Comparison of ENCODE assay signal across 18 cellular contexts in the genomic region with DNA sequence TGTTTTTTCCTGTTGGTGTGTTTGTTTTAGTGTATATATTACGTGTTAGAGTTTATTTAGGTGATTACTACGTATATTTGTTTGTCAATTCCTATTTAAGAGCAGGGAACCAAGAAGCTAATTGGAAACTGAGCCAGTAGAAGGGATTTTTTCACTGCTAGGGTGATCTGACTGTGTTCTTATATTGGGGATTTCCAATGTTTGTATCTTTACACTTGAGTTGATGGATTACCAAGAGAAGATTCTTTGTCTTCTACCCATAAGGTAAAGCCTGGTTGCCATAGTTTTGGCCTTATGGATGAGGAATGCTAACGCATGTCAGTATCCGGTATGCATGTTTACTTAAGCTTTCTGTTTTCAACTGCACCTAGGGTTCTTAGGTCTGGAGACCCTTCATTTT.
"Had no signal": no experiment of that assay in that cellular context is flagged by ENCODE, and none has a peak within 500 bp of the region (broad histone marks: within the 10 kb centered on the region; RNA-seq: fewer than 3 reads in every experiment).

No MANE protein-coding gene starts in this region.

- H3K4me3 ChIP-seq: colonic mucosa, gastroesophageal sphincter, ovary, stomach, tibial nerve, vagina had no signal

- H3K27me3 Mint-ChIP-seq: activated naive CD4-positive, alpha-beta T cell treated with anti-CD3 and anti-CD28 coated beads, Interleukin-2, amount 10 ng/mL, durations not matched to agents 7 days and 5 days had no signal

- H3K27ac Mint-ChIP-seq: activated CD8-positive, alpha-beta T cell treated with anti-CD3 and anti-CD28 coated beads, Interleukin-2, amount 10 ng/mL, durations not matched to agents 7 days and 5 days; activated naive CD4-positive, alpha-beta T cell treated with anti-CD3 and anti-CD28 coated beads, Interleukin-2, amount 10 ng/mL, durations not matched to agents 7 days and 5 days; activated T-helper 2 cell treated with anti-CD3 and anti-CD28 coated beads, Interferon-gamma antibody, Interleukin-2, Interleukin-4, amounts not matched to agents 10 μg/mL and 5 μg/mL and 100 μg/mL, durations not matched to agents 14 hours and 24 hours and 36 hours; nephron progenitor cell had no signal

- H3K27me3 ChIP-seq: colonic mucosa, gastroesophageal sphincter, ovary, stomach, tibial nerve, vagina had no signal

- ATAC-seq: activated CD8-positive, alpha-beta T cell treated with anti-CD3 and anti-CD28 coated beads, Interleukin-2, amount 10 ng/mL, durations not matched to agents 7 days and 5 days; gastroesophageal sphincter; left ventricle myocardium superior had no signal

- H3K27ac ChIP-seq: colonic mucosa, ovary, tibial nerve, vagina, WERI-Rb-1 had no signal

- H3K4me3 Mint-ChIP-seq: activated CD8-positive, alpha-beta T cell treated with anti-CD3 and anti-CD28 coated beads, Interleukin-2, amount 10 ng/mL, durations not matched to agents 7 days and 5 days; activated naive CD4-positive, alpha-beta T cell treated with anti-CD3 and anti-CD28 coated beads, Interleukin-2, amount 10 ng/mL, durations not matched to agents 7 days and 5 days; nephron progenitor cell had no signal

- H3K9me3 Mint-ChIP-seq: activated naive CD4-positive, alpha-beta T cell treated with anti-CD3 and anti-CD28 coated beads, Interleukin-2, amount 10 ng/mL, durations not matched to agents 7 days and 5 days; activated T-helper 2 cell treated with anti-CD3 and anti-CD28 coated beads, Interferon-gamma antibody, Interleukin-2, Interleukin-4, amounts not matched to agents 10 μg/mL and 5 μg/mL and 100 μg/mL, durations not matched to agents 14 hours and 24 hours and 36 hours; nephron progenitor cell had no signal

- H3K9me3 ChIP-seq: colonic mucosa, gastroesophageal sphincter, ovary, stomach, tibial nerve, vagina had no signal

- H3K36me3 ChIP-seq: colonic mucosa, gastroesophageal sphincter, ovary, vagina had no signal

- H3K4me1 Mint-ChIP-seq: nephron progenitor cell had no signal

- DNase-seq: activated CD4-positive, alpha-beta T cell treated with anti-CD3 and anti-CD28 coated beads for 48 hours; activated CD8-positive, alpha-beta T cell treated with anti-CD3 and anti-CD28 coated beads, Interleukin-2, amount 10 ng/mL, durations not matched to agents 7 days and 5 days; activated naive CD4-positive, alpha-beta T cell treated with anti-CD3 and anti-CD28 coated beads, Interleukin-2, amount 10 ng/mL, durations not matched to agents 7 days and 5 days; colonic mucosa; effector CD4-positive, alpha-beta T cell; kidney; left ventricle myocardium superior; mesenchymal stem cell; nephron progenitor cell; ovary; stimulated activated CD4-positive, alpha-beta T cell treated with anti-CD3 and anti-CD28 coated beads, Interleukin-4, amount 100 ng/mL, for 1 hour; stimulated activated CD8-positive, alpha-beta memory T cell treated with anti-CD3 and anti-CD28 coated beads, Interleukin-4, amount 100 ng/mL, for 48 hours; stomach; WERI-Rb-1 had no signal
